14 cellular contexts compared by ENCODE assay signal in the genomic region with DNA sequence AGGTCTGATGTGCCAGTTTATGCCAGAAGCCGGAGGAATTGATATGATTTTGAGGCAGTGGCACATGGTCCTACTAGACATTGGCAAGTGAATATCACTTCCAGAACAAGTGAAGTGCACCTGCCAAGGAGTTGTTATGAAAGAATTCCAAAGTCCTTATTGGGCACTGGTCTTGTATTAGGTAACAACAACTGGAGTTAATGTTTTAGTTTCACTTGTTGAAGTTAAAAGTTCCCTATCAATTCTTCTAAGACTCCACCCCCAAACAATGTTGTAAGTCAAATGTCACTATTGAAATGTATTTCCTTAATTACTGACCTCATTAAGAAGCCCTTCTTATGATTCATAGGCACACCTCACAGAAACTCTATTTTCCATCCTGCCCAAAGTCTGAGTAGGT. TPM values are rescaled to one million over a fixed set of nuclear protein-coding genes. Genes with fewer than 3 reads are reported as not detected.
DNase-seq lines count a peak whose midpoint lies in the region; ATAC-seq and TF ChIP-seq lines count a peak whose summit lies in the region.
"Had no signal": no experiment of that assay in that cellular context is flagged by ENCODE, and none has a peak within 500 bp of the region (broad histone marks: within the 10 kb centered on the region; RNA-seq: fewer than 3 reads in every experiment).

No MANE protein-coding gene starts in this region.

- no peak for DNase-seq in activated CD4-positive, alpha-beta memory T cell treated with anti-CD3 and anti-CD28 coated beads for 36 hours
- no peak for DNase-seq in activated CD4-positive, alpha-beta memory T cell treated with anti-CD3 and anti-CD28 coated beads, Interleukin-2, amount 10 ng/mL, durations not matched to agents 7 days and 5 days
- DNase-seq in PC-3 = no peak
- peak; percentile 24 for DNase-seq in fibroblast of the aortic adventitia (ENCODE audit: low read depth)
- no peak for DNase-seq in HK-2 (ENCODE audit: unreplicated experiment)
- no peak for DNase-seq in AG08396 (ENCODE audit: low spot score)
- DNase-seq: activated naive CD4-positive, alpha-beta T cell treated with anti-CD3 and anti-CD28 coated beads, Interleukin-2, amount 10 ng/mL, durations not matched to agents 7 days and 5 days; hypothalamus; naive B cell; NCI-H2171; stimulated activated naive CD4-positive, alpha-beta T cell treated with Interleukin-2 at 50 U/mL for 16 hours had no signal

- no peaks in the 10 kb centered on the region for H3K9me3 ChIP-seq in PC-3 (ENCODE audit: low read length)
- no peaks in the 10 kb centered on the region for H3K9me3 ChIP-seq in skeletal muscle satellite cell (replicated peaks; ENCODE audit: low read length)

- H3K27ac Mint-ChIP-seq in activated CD4-positive, alpha-beta memory T cell treated with anti-CD3 and anti-CD28 coated beads for 36 hours = peak overlapping the region; percentile 56
- no peak overlapping the region for H3K27ac Mint-ChIP-seq in activated CD4-positive, alpha-beta memory T cell treated with anti-CD3 and anti-CD28 coated beads, Interleukin-2, amount 10 ng/mL, durations not matched to agents 7 days and 5 days
- H3K27ac Mint-ChIP-seq: activated naive CD4-positive, alpha-beta T cell treated with anti-CD3 and anti-CD28 coated beads, Interleukin-2, amount 10 ng/mL, durations not matched to agents 7 days and 5 days; WTC11 had no signal

- POLR2A ChIA-PET in activated CD4-positive, alpha-beta memory T cell treated with anti-CD3 and anti-CD28 coated beads for 36 hours (lab: Charles Lee) = no interaction called here
- POLR2A ChIA-PET in activated CD4-positive, alpha-beta memory T cell treated with anti-CD3 and anti-CD28 coated beads, Interleukin-2, amount 10 ng/mL, durations not matched to agents 7 days and 5 days (lab: Charles Lee) = no interaction called here
- POLR2A ChIA-PET in PC-3 (lab: Charles Lee; ENCODE audit: unreplicated experiment) = interaction anchor here (0.6 kb wide), 1 partner anchor 25 kb away, joined by 5 read pairs; no protein-coding TSS in a partner anchor

- H3K36me3 Mint-ChIP-seq in activated CD4-positive, alpha-beta memory T cell treated with anti-CD3 and anti-CD28 coated beads for 36 hours = peaks cover 11% of the 10 kb centered on the region
- peaks cover 16% of the 10 kb centered on the region for H3K36me3 Mint-ChIP-seq in activated CD4-positive, alpha-beta memory T cell treated with anti-CD3 and anti-CD28 coated beads, Interleukin-2, amount 10 ng/mL, durations not matched to agents 7 days and 5 days (ENCODE audit: low read depth)
- H3K36me3 Mint-ChIP-seq: naive B cell, WTC11 had no signal

- H3K27me3 ChIP-seq in PC-3 (ENCODE audit: low read length) (no peaks in the 10 kb centered on the region), skeletal muscle satellite cell (ENCODE audit: control insufficient read depth, insufficient read depth, low read length) (no peaks in the 10 kb centered on the region)

- H3K4me3 Mint-ChIP-seq in activated CD4-positive, alpha-beta memory T cell treated with anti-CD3 and anti-CD28 coated beads for 36 hours = peak overlapping the region; percentile 37
- H3K4me3 Mint-ChIP-seq in activated CD4-positive, alpha-beta memory T cell treated with anti-CD3 and anti-CD28 coated beads, Interleukin-2, amount 10 ng/mL, durations not matched to agents 7 days and 5 days = no peak overlapping the region
- H3K4me3 Mint-ChIP-seq: activated naive CD4-positive, alpha-beta T cell treated with anti-CD3 and anti-CD28 coated beads, Interleukin-2, amount 10 ng/mL, durations not matched to agents 7 days and 5 days; WTC11 had no signal

- peaks cover 43% of the 10 kb centered on the region for H3K4me1 Mint-ChIP-seq in activated CD4-positive, alpha-beta memory T cell treated with anti-CD3 and anti-CD28 coated beads for 36 hours (ENCODE audit: low read depth)
- H3K4me1 Mint-ChIP-seq in activated CD4-positive, alpha-beta memory T cell treated with anti-CD3 and anti-CD28 coated beads, Interleukin-2, amount 10 ng/mL, durations not matched to agents 7 days and 5 days = peaks cover 40% of the 10 kb centered on the region

- 0 out of 2 replicates have a peak overlapping the region, but pooled peaks have one; percentile 99 for H3K4me3 ChIP-seq in PC-3 (ENCODE audit: low read length)
- no peak overlapping the region for H3K4me3 ChIP-seq in fibroblast of the aortic adventitia (ENCODE audit: low read depth, low read length)
- H3K4me3 ChIP-seq in skeletal muscle satellite cell (ENCODE audit: low read length) = no peak overlapping the region

- peaks cover 8% of the 10 kb centered on the region; the same call in 1 of the 2 replicates for H4K20me1 ChIP-seq in PC-3 (ENCODE audit: low read length)

- intact Hi-C loops in activated CD4-positive, alpha-beta memory T cell treated with anti-CD3 and anti-CD28 coated beads for 36 hours (cut with micrococcal nuclease) = loop anchor here (5.0 kb wide), 1 partner anchor 1168 kb away; a partner anchor contains a TSS
- intact Hi-C loops in PC-3 (cut with micrococcal nuclease) = loop anchor here (10.0 kb wide), 2 partner anchors 205 to 245 kb away; no protein-coding TSS in a partner anchor

- ATAC-seq in PC-3 (no peak), GM18517 (IDR thresholded peaks at IDR 0.05; ENCODE audit: unreplicated experiment) (no peak)
- ATAC-seq: WTC11 had no signal

- H3K36me3 ChIP-seq in PC-3 (ENCODE audit: low read depth, low read length) (no peaks in the 10 kb centered on the region), skeletal muscle satellite cell (ENCODE audit: insufficient read depth, low read length) (no peaks in the 10 kb centered on the region)

- no TSS peak for BruUV-seq in PC-3 (replicated peaks; lab: Mats Ljungman, UMichigan)

- no peak for TF ChIP-seq CTCF in PC-3 (conservative IDR thresholded peaks at IDR 0.05; ENCODE audit: low read depth, low read length)
- TF ChIP-seq CTCF in fibroblast of the aortic adventitia (IDR thresholded peaks at IDR 0.05; ENCODE audit: insufficient read depth, low read length) = no peak

- CTCF ChIA-PET in activated CD4-positive, alpha-beta memory T cell treated with anti-CD3 and anti-CD28 coated beads for 36 hours (lab: Charles Lee) = interaction anchor here (1.2 kb wide), 1 partner anchor 325 kb away, joined by 4 read pairs; a partner anchor contains a TSS
- CTCF ChIA-PET in activated CD4-positive, alpha-beta memory T cell treated with anti-CD3 and anti-CD28 coated beads, Interleukin-2, amount 10 ng/mL, durations not matched to agents 7 days and 5 days (lab: Charles Lee) = no interaction called here
- CTCF ChIA-PET in PC-3 (lab: Charles Lee) = no interaction called here

- no peaks in the 10 kb centered on the region for H3K9me3 Mint-ChIP-seq in activated CD4-positive, alpha-beta memory T cell treated with anti-CD3 and anti-CD28 coated beads for 36 hours
- no peaks in the 10 kb centered on the region for H3K9me3 Mint-ChIP-seq in activated CD4-positive, alpha-beta memory T cell treated with anti-CD3 and anti-CD28 coated beads, Interleukin-2, amount 10 ng/mL, durations not matched to agents 7 days and 5 days
- H3K9me3 Mint-ChIP-seq: activated naive CD4-positive, alpha-beta T cell treated with anti-CD3 and anti-CD28 coated beads, Interleukin-2, amount 10 ng/mL, durations not matched to agents 7 days and 5 days; naive B cell; WTC11 had no signal

- H3K27me3 Mint-ChIP-seq in activated CD4-positive, alpha-beta memory T cell treated with anti-CD3 and anti-CD28 coated beads for 36 hours = no peaks in the 10 kb centered on the region
- no peaks in the 10 kb centered on the region for H3K27me3 Mint-ChIP-seq in activated CD4-positive, alpha-beta memory T cell treated with anti-CD3 and anti-CD28 coated beads, Interleukin-2, amount 10 ng/mL, durations not matched to agents 7 days and 5 days
- H3K27me3 Mint-ChIP-seq: naive B cell had no signal

- H3K9me2 ChIP-seq in PC-3 (replicated peaks; ENCODE audit: low read length) = no peaks in the 10 kb centered on the region

- no peak overlapping the region for H3K27ac ChIP-seq in PC-3 (ENCODE audit: low read length)

- H3K4me2 ChIP-seq in PC-3 (ENCODE audit: low read length) (peak overlapping the region; percentile 92), skeletal muscle satellite cell (ENCODE audit: low read length) (peak overlapping the region; percentile 85)

- H3K4me1 ChIP-seq in PC-3 (ENCODE audit: insufficient read depth, low read length) = peaks cover 22% of the 10 kb centered on the region
- peaks cover 18% of the 10 kb centered on the region for H3K4me1 ChIP-seq in skeletal muscle satellite cell (ENCODE audit: control insufficient read depth, insufficient read depth, low read length)

- H3K9ac ChIP-seq in PC-3 (ENCODE audit: low read length) (no peak overlapping the region), skeletal muscle satellite cell (ENCODE audit: low read depth, low read length) (no peak overlapping the region)

- H3K79me2 ChIP-seq in PC-3 (ENCODE audit: low read length) = peaks cover 73% of the 10 kb centered on the region

- H2AFZ ChIP-seq in PC-3 (ENCODE audit: low read length) = no peak overlapping the region

- no peaks in the 10 kb centered on the region for H3F3A ChIP-seq in PC-3 (ENCODE audit: low read length, unreplicated experiment)

RNA-seq across cellular contexts. Expression of a gene that starts 3.1 kb away (rescaled TPM):
- 10 to 100 TPM; 30.2 to 30.6 TPM for total RNA-seq in activated CD4-positive, alpha-beta memory T cell treated with anti-CD3 and anti-CD28 coated beads for 36 hours
- 10 to 100 TPM; 25.0 to 25.9 TPM for total RNA-seq in activated CD4-positive, alpha-beta memory T cell treated with anti-CD3 and anti-CD28 coated beads, Interleukin-2, amount 10 ng/mL, durations not matched to agents 7 days and 5 days
- total RNA-seq in PC-3 (2014; rRNA removed) (5.6 and 5.8 TPM in 2 replicates), fibroblast of the aortic adventitia (ENCODE audit: low replicate concordance) (5.3 and 18.6 TPM in 2 replicates)
- total RNA-seq in skeletal muscle satellite cell (2012; rRNA removed) = 7.9 and 10.6 TPM in 2 replicates
